ENCODE assay signal across 13 cellular contexts in the genomic region with DNA sequence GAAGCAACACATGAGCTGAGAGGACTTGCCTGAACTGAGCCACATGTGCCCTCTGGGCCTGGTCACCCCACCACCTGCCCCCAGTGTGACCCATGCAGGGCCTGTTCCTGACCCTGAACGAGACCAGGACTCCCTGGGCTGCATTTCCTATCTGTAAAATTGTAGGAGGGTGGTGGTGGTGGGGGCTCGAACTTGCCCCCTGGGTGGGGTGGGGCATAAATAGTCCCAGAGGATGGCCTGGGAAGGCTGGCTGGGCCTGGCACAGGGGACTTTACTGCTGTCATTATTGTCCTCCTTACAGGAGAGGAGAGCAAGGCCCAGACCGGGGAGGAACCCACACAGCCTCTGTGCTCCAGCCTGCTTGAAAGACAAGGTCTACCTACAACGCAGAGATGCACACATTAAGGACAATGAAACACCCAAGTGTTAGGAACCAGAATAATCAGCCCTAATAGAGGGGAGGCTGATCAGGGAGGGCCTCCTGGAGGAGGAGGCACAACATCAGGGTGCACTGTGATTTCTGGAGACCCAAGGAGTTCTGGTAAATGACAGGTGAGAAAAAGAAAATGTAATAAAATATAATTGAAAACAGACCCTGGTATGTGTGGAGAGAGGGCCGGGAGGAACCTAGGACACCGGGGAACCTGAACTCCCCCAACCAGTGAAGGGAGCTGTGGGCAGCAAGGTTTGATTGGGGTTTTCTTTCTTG. TPM values are rescaled to one million over a fixed set of nuclear protein-coding genes. Genes with fewer than 3 reads are reported as not detected.
A peak's percentile ranks its signal among the peaks of the same experiment; 100 is the strongest.
DNase-seq lines count a peak whose midpoint lies in the region; ATAC-seq and TF ChIP-seq lines count a peak whose summit lies in the region.
"Had no signal": no experiment of that assay in that cellular context is flagged by ENCODE, and none has a peak within 500 bp of the region (broad histone marks: within the 10 kb centered on the region; RNA-seq: fewer than 3 reads in every experiment).

No MANE protein-coding gene starts in this region.

- no peaks in the 10 kb centered on the region for H3K36me3 ChIP-seq in colonic mucosa
- H3K36me3 ChIP-seq in Karpas-422 (ENCODE audit: insufficient read depth, low read length), result no peaks in the 10 kb centered on the region
- H3K36me3 ChIP-seq: uterus had no signal

- no peaks in the 10 kb centered on the region for H3K79me1 ChIP-seq in H9 (ENCODE audit: insufficient read depth, low read depth, low read length, poor library complexity, severe bottlenecking)

- H3K9me3 ChIP-seq in H9 (ENCODE audit: control insufficient read depth, low read depth, low read length) (no peaks in the 10 kb centered on the region), colonic mucosa (no peaks in the 10 kb centered on the region), Karpas-422 (ENCODE audit: low read length) (no peaks in the 10 kb centered on the region)
- H3K9me3 ChIP-seq: uterus had no signal

- no peak overlapping the region for H2BK20ac ChIP-seq in H9 (ENCODE audit: low read depth, low read length, poor library complexity, severe bottlenecking)

- H2AFZ ChIP-seq in H9 (ENCODE audit: low read length), result no peak overlapping the region
- H2AFZ ChIP-seq in Karpas-422 (ENCODE audit: low read length), result no peak overlapping the region

- peak overlapping the region; percentile 9 for H3K4me2 ChIP-seq in H9 (ENCODE audit: insufficient read depth, insufficient read length, low read length)
- no peak overlapping the region for H3K4me2 ChIP-seq in Karpas-422 (ENCODE audit: low read depth, low read length, poor library complexity, severe bottlenecking)

- H3K4ac ChIP-seq in H9 (ENCODE audit: low read depth, low read length), result no peak overlapping the region

- H3K27ac ChIP-seq in H9 (ENCODE audit: insufficient read length, low read depth, low read length) (no peak overlapping the region), colonic mucosa (no peak overlapping the region), Karpas-422 (ENCODE audit: low read length) (no peak overlapping the region)
- H3K27ac ChIP-seq: uterus had no signal

- H3K4me1 ChIP-seq in H9 (ENCODE audit: insufficient read depth, low read length) (no peaks in the 10 kb centered on the region; the same call in 1 of the 2 replicates), colonic mucosa (peaks cover 3% of the 10 kb centered on the region), Karpas-422 (ENCODE audit: low read length) (no peaks in the 10 kb centered on the region)
- H3K4me1 ChIP-seq: uterus had no signal

- ATAC-seq in naive B cell (ENCODE audit: low read depth in 2 of 2) (no peak), GM18873 (IDR thresholded peaks at IDR 0.05; ENCODE audit: low FRiP score, unreplicated experiment) (no peak)

- H3K27me3 ChIP-seq in H9 (ENCODE audit: insufficient read depth, low read length) (peaks cover 31% of the 10 kb centered on the region; the same call in 1 of the 2 replicates), colonic mucosa (no peaks in the 10 kb centered on the region), Karpas-422 (ENCODE audit: low read length) (no peaks in the 10 kb centered on the region)

- H3K79me2 ChIP-seq in H9 (ENCODE audit: insufficient read depth, low read length) (no peaks in the 10 kb centered on the region), Karpas-422 (ENCODE audit: low read length) (no peaks in the 10 kb centered on the region)

- no peaks in the 10 kb centered on the region for H3K9me3 Mint-ChIP-seq in H9
- no peaks in the 10 kb centered on the region for H3K9me3 Mint-ChIP-seq in naive B cell

- H2BK5ac ChIP-seq in H9 (ENCODE audit: insufficient read length, low read length), result no peak overlapping the region

- peak overlapping the region; percentile 53 to 84 for H3K4me3 Mint-ChIP-seq in H9
- peak overlapping the region; percentile 77 to 88 (median 84) for H3K4me3 Mint-ChIP-seq in naive B cell

- no peak overlapping the region; a peak in 1 of 7 replicates for H3K27ac Mint-ChIP-seq in H9
- peak overlapping the region in 5 of 6 donors; percentile 58 to 73 (median 62) for H3K27ac Mint-ChIP-seq in naive B cell

- H3K4me3 ChIP-seq in colonic mucosa (peak overlapping the region; percentile 50), Karpas-422 (ENCODE audit: low read length) (no peak overlapping the region)

- no peak overlapping the region for H4K91ac ChIP-seq in H9 (ENCODE audit: insufficient read length, low read depth, low read length)

- H3K9ac ChIP-seq in H9 (ENCODE audit: extremely low read depth, insufficient read length, low read length) (no peak overlapping the region), colonic mucosa (ENCODE audit: low read depth in 2 of 2, low read length in 2 of 2) (peak overlapping the region; percentile 49 to 66), Karpas-422 (ENCODE audit: low read length) (no peak overlapping the region)

- H3T11ph ChIP-seq in H9 (ENCODE audit: low read length), result no peak overlapping the region

- H2BK15ac ChIP-seq in H9 (ENCODE audit: low read depth, low read length), result no peak overlapping the region

- H4K5ac ChIP-seq in H9 (ENCODE audit: insufficient read length, low read depth, low read length), result no peak overlapping the region

- no peak overlapping the region for H3K23ac ChIP-seq in H9 (ENCODE audit: insufficient read length, low read depth, low read length)

- no peak overlapping the region for H2AK5ac ChIP-seq in H9 (ENCODE audit: insufficient read length, low read length)

- H3K4me1 Mint-ChIP-seq in H9 (peaks cover 18 to 23% of the 10 kb centered on the region in 2 experiments), naive B cell (peaks cover 29 to 52% (median 45%) of the 10 kb centered on the region in 3 donors)

- no peak overlapping the region for H2BK120ac ChIP-seq in H9 (ENCODE audit: low read depth, low read length, poor library complexity, severe bottlenecking)

- no peaks in the 10 kb centered on the region for H3K9me2 ChIP-seq in Karpas-422 (replicated peaks; ENCODE audit: insufficient read depth, low read length)

- H3K23me2 ChIP-seq in H9 (ENCODE audit: insufficient read length, low read depth, low read length, poor library complexity, severe bottlenecking), result no peaks in the 10 kb centered on the region

- no CpG with 5 or more reads among the region's 6 CpGs for WGBS in H9 (ENCODE audit: extremely low coverage, insufficient read length, low lambda C conversion rate)

- intact Hi-C loops in colonic mucosa (cut with DNase I), result loop anchor here (10.0 kb wide), 1 partner anchor 89 kb away; no protein-coding TSS in a partner anchor

- no peak overlapping the region for H3K56ac ChIP-seq in H9 (ENCODE audit: insufficient read length, low read depth, low read length)

- no peak overlapping the region for H3K14ac ChIP-seq in H9 (ENCODE audit: insufficient read depth, low read length)

- H3K18ac ChIP-seq in H9 (ENCODE audit: insufficient read length, low read depth, low read length), result no peak overlapping the region

- no peak overlapping the region for H2BK12ac ChIP-seq in H9 (ENCODE audit: insufficient read length, low read depth, low read length)

- H4K20me1 ChIP-seq in H9 (ENCODE audit: control insufficient read depth, insufficient read depth, insufficient read length), result no peaks in the 10 kb centered on the region
- no peaks in the 10 kb centered on the region for H4K20me1 ChIP-seq in Karpas-422 (ENCODE audit: insufficient read depth, low read depth, low read length)

- H3K27me3 Mint-ChIP-seq in H9 (ENCODE audit: low read depth) (peaks cover 79% of the 10 kb centered on the region), naive B cell (peaks cover 8 to 22% (median 11%) of the 10 kb centered on the region in 3 donors)

- no peak overlapping the region for H4K8ac ChIP-seq in H9 (replicated peaks; ENCODE audit: insufficient read length, low read depth, low read length)

- DNase-seq in 8988T (peak; percentile 28), H9 (no peak), colonic mucosa (no peak), naive B cell (no peak), NCI-H146 treated with DMSO at 0.1 percent for 48 hours (lab: John Stamatoyannopoulos, UW; ENCODE audit: unreplicated experiment) (no peak), HUDEP-2 (lab: John Stamatoyannopoulos, UW; ENCODE audit: unreplicated experiment in 76 of 76) (no peak), Karpas-422 (no peak)
- DNase-seq: activated gamma-delta T cell, hippocampal formation, NCI-H1417, SIG-M5, uterus had no signal

- TF ChIP-seq CTCF in H9 (conservative IDR thresholded peaks at IDR 0.05), result no peak
- no peak for TF ChIP-seq CTCF in colonic mucosa (IDR thresholded peaks at IDR 0.05)

- H3K36me3 Mint-ChIP-seq in H9 (ENCODE audit: insufficient read depth in 1 of 3, low read depth in 3 of 3) (no peaks in the 10 kb centered on the region), naive B cell (no peaks in the 10 kb centered on the region)

RNA-seq across cellular contexts. Expression of a gene that starts 2.8 kb away (rescaled TPM):
- 1.9 and 2.3 TPM in 2 replicates for total RNA-seq in H9 (2021)
- total RNA-seq in colonic mucosa, result 100 to 1,000 TPM in 1 of 2 donors, 10 to 100 TPM in 1; 76.9 to 156 TPM
- polyA plus RNA-seq in naive B cell (ENCODE audit: low read depth in 6 of 6), result under 1 TPM in 2 of 6 donors, not detected in 4; 0.26 to 0.82 TPM
- total RNA-seq in Karpas-422 (2014; rRNA removed; shearing (Covaris generic); ENCODE audit: low replicate concordance), result 0.40 TPM in 1 of 2 replicates, not detected in the other

RNA-seq across cellular contexts. Expression of a gene that starts 17.9 kb away (rescaled TPM):
- total RNA-seq in H9 (2021) (40.0 and 47.0 TPM in 2 replicates), colonic mucosa (10 to 100 TPM; 31.6 to 61.7 TPM)
- 10 to 100 TPM in 2 of 6 donors, 1 to 10 TPM in 4; 3.6 to 15.0 (median 9.3) TPM for polyA plus RNA-seq in naive B cell (ENCODE audit: low read depth in 6 of 6)
- total RNA-seq in Karpas-422 (2014; rRNA removed; shearing (Covaris generic); ENCODE audit: low replicate concordance), result 22.4 and 48.8 TPM in 2 replicates

RNA-seq across cellular contexts. Expression of a gene that starts 37.7 kb away (rescaled TPM):
- 23.3 and 24.6 TPM in 2 replicates for total RNA-seq in H9 (2021)
- 10 to 100 TPM; 12.9 to 23.3 TPM for total RNA-seq in colonic mucosa
- polyA plus RNA-seq in naive B cell (ENCODE audit: low read depth in 6 of 6), result 10 to 100 TPM; 36.6 to 43.6 (median 40.9) TPM
- total RNA-seq in Karpas-422 (2014; rRNA removed; shearing (Covaris generic); ENCODE audit: low replicate concordance), result 33.7 and 43.9 TPM in 2 replicates

RNA-seq across cellular contexts. Expression of a gene that starts 47.0 kb away (rescaled TPM):
- total RNA-seq in H9 (2021), result 105 and 106 TPM in 2 replicates
- 10 to 100 TPM; 63.6 to 82.5 TPM for total RNA-seq in colonic mucosa
- polyA plus RNA-seq in naive B cell (ENCODE audit: low read depth in 6 of 6), result 10 to 100 TPM; 42.6 to 60.7 (median 50.0) TPM
- total RNA-seq in Karpas-422 (2014; rRNA removed; shearing (Covaris generic); ENCODE audit: low replicate concordance), result 42.0 and 58.4 TPM in 2 replicates

RNA-seq across cellular contexts. Expression of a gene that starts 50.7 kb away (rescaled TPM):
- not detected in 2 replicates for total RNA-seq in H9 (2021)
- total RNA-seq in colonic mucosa, result under 1 TPM; 0.27 to 0.62 TPM
- under 1 TPM in 1 of 6 donors, not detected in 5; 0.44 TPM for polyA plus RNA-seq in naive B cell (ENCODE audit: low read depth in 6 of 6)
- 1.6 and 2.0 TPM in 2 replicates for total RNA-seq in Karpas-422 (2014; rRNA removed; shearing (Covaris generic); ENCODE audit: low replicate concordance)

Comparison
In these comparisons a context has a peak if more than half of its experiments do, and no peak if none do; other contexts are left out.
1. H3K9ac ChIP-seq: peak in colonic mucosa (2 of 2); none in H9 (single experiment) and Karpas-422 (single experiment).
2. H3K27ac Mint-ChIP-seq: peak in naive B cell (5 of 6); none in H9 (0 of 3).
3. RNA of a gene that starts 2.8 kb away (total RNA-seq): 76.9 to 156 TPM in colonic mucosa; 1.9 to 2.3 TPM in H9 and 0.40 TPM in Karpas-422; every median in the first group is over 10 times any median in the second.